Comparison of ENCODE assay signal across 14 cellular contexts in genomic region chr6:117280922-117281321, GRCh38. TPM values are rescaled to one million over a fixed set of nuclear protein-coding genes. Genes with fewer than 3 reads are reported as not detected.
A peak's percentile ranks its signal among the peaks of the same experiment; 100 is the strongest.
DNase-seq lines count a peak whose midpoint lies in the region; FAIRE-seq and TF ChIP-seq lines count a peak whose summit lies in the region.
"Had no signal": no experiment of that assay in that cellular context is flagged by ENCODE, and none has a peak within 500 bp of the region (broad histone marks: within the 10 kb centered on the region; RNA-seq: fewer than 3 reads in every experiment).

No MANE protein-coding gene starts in this region.

- TF ChIP-seq EP300 in SK-N-SH (IDR thresholded peaks at IDR 0.05; ENCODE audit: borderline replicate concordance in 1 of 2, low read depth in 1 of 2, low read length in 1 of 2): no peak

- H3K27me3 ChIP-seq in SK-N-SH (ENCODE audit: insufficient read depth): peaks cover 13% of the 10 kb centered on the region; the same call in 1 of the 2 replicates
- H3K27me3 ChIP-seq in kidney epithelial cell (ENCODE audit: control insufficient read depth, insufficient read depth, low read length): peaks cover under 1% of the 10 kb centered on the region

- no peaks in the 10 kb centered on the region for H4K20me1 ChIP-seq in SK-N-SH (ENCODE audit: insufficient read depth)

- 0% methylated on average over 3 of the region's 3 CpGs for whole genome bisulfite sequencing in SK-N-SH (ENCODE audit: low lambda C conversion rate)

- H3K79me2 ChIP-seq in SK-N-SH (ENCODE audit: insufficient read depth): no peaks in the 10 kb centered on the region

- H3K27ac ChIP-seq in SK-N-SH (ENCODE audit: low read depth in 2 of 2, low read length in 1 of 2): no peak overlapping the region
- H3K27ac ChIP-seq: prostate gland had no signal

- no peak for TF ChIP-seq POLR2A in GM12891 (IDR thresholded peaks at IDR 0.05; ENCODE audit: low read depth, low read length)

- no peaks in the 10 kb centered on the region for H3K9me2 ChIP-seq in SK-N-SH

- no peak for TF ChIP-seq RAD21 in SK-N-SH (IDR thresholded peaks at IDR 0.05; ENCODE audit: low read length)

- no peaks in the 10 kb centered on the region for H3K9me3 ChIP-seq in SK-N-SH
- H3K9me3 ChIP-seq: prostate gland had no signal

- no peaks in the 10 kb centered on the region for H3K4me1 ChIP-seq in SK-N-SH (ENCODE audit: control insufficient read depth in 1 of 2, insufficient read depth in 2 of 2, low read depth in 1 of 2, low read length in 1 of 2)
- H3K4me1 ChIP-seq: prostate gland had no signal

- no peaks in the 10 kb centered on the region for H3F3A ChIP-seq in SK-N-SH (replicated peaks; ENCODE audit: insufficient read depth)

- TF ChIP-seq CTCF in D721Med (IDR thresholded peaks at IDR 0.05; ENCODE audit: insufficient read depth, missing control alignments) (peak; percentile 5), HFF-Myc (IDR thresholded peaks at IDR 0.05; ENCODE audit: low read depth, low read length, missing control alignments) (peak; percentile 37), SK-N-SH (IDR thresholded peaks at IDR 0.05) (peak; percentile 52), kidney epithelial cell (IDR thresholded peaks at IDR 0.05; ENCODE audit: insufficient read depth, low read length, poor library complexity, severe bottlenecking) (peak; percentile 21)

- no peak overlapping the region for H3K9ac ChIP-seq in SK-N-SH

- H3K4me3 ChIP-seq in HFF-Myc (replicated peaks; ENCODE audit: low read depth, low read length) (no peak overlapping the region), SK-N-SH (ENCODE audit: low read depth in 2 of 2, low read length in 1 of 2) (no peak overlapping the region), kidney epithelial cell (ENCODE audit: low read depth, low read length) (no peak overlapping the region)
- H3K4me3 ChIP-seq: prostate gland had no signal

- FAIRE-seq in D721Med (lab: Jason Lieb, UNC) (no peak), GM12891 (lab: Jason Lieb, UNC) (no peak)
- FAIRE-seq: TTC549 had no signal

- no peak overlapping the region for H3K4me2 ChIP-seq in SK-N-SH

- DNase-seq in D721Med (ENCODE audit: insufficient read length, low spot score): no peak
- DNase-seq in HFF-Myc (ENCODE audit: extremely low read depth, low read depth): no peak
- no peak for DNase-seq in SK-N-SH
- no peak for DNase-seq in kidney epithelial cell (ENCODE audit: low read depth)
- DNase-seq in NCI-H2107 (lab: John Stamatoyannopoulos, UW): no peak
- no peak for DNase-seq in COLO668 (lab: John Stamatoyannopoulos, UW; ENCODE audit: unreplicated experiment)
- no peak for DNase-seq in T1000 (lab: John Stamatoyannopoulos, UW)
- no peak for DNase-seq in GM12891 (ENCODE audit: insufficient read length, low spot score)
- DNase-seq: activated naive CD8-positive, alpha-beta T cell treated with anti-CD3 and anti-CD28 coated beads, Interleukin-2, amount 10 ng/mL, durations not matched to agents 7 days and 5 days; effector memory CD4-positive, alpha-beta T cell; midbrain; NCI-H146 had no signal

- H3K36me3 ChIP-seq in SK-N-SH (replicated peaks in 1 of 2; ENCODE audit: control insufficient read depth in 1 of 2, insufficient read depth in 2 of 2, low read length in 1 of 2) (no peaks in the 10 kb centered on the region), kidney epithelial cell (ENCODE audit: control insufficient read depth, insufficient read depth, low read length) (no peaks in the 10 kb centered on the region)
- H3K36me3 ChIP-seq: prostate gland had no signal

- POLR2A ChIA-PET in SK-N-SH (lab: Yijun Ruan, JAX): no interaction called here

- CTCF ChIA-PET in SK-N-SH (lab: Yijun Ruan, JAX): no interaction called here

- H2AFZ ChIP-seq in SK-N-SH (ENCODE audit: low read depth): no peak overlapping the region

TF ChIP-seq in SK-N-SH, 30 proteins besides CTCF, POLR2A, EP300 and RAD21:
- no peak for TF ChIP-seq MXI1 (IDR thresholded peaks at IDR 0.05; ENCODE audit: low read depth, low read length)
- peak; percentile 13; the same call in 1 of the 2 replicates for TF ChIP-seq SMC3 (IDR thresholded peaks at IDR 0.05; ENCODE audit: low read depth, low read length)
TF ChIP-seq in SK-N-SH: peak in this region for 1.

TF ChIP-seq in GM12891, 5 proteins besides CTCF, POLR2A, EP300 and RAD21:
- TF ChIP-seq PAX5 (IDR thresholded peaks at IDR 0.05; ENCODE audit: insufficient read depth, low read length, severe bottlenecking) (no peak), POLR2AphosphoS5 (IDR thresholded peaks at IDR 0.05; ENCODE audit: low read depth, low read length) (no peak), POU2F2 (IDR thresholded peaks at IDR 0.05; ENCODE audit: low read depth, low read length) (no peak), SPI1 (IDR thresholded peaks at IDR 0.05; ENCODE audit: low read depth, low read length) (no peak), TAF1 (IDR thresholded peaks at IDR 0.05; ENCODE audit: low read depth, low read length) (no peak)

RNA-seq across cellular contexts. Expression of gene VGLL2, which starts 15.6 kb away (rescaled TPM):
- 0.02 TPM in 1 of 2 replicates, not detected in the other for polyA plus RNA-seq in SK-N-SH (2012; rRNA removed)
- not detected in 2 replicates for polyA plus RNA-seq in SK-N-SH (2012; cell fraction: cytosol; rRNA removed)
- polyA plus RNA-seq in SK-N-SH (2012; cell fraction: nucleus; rRNA removed): not detected in 2 replicates
- not detected in 2 replicates for total RNA-seq in kidney epithelial cell
- not detected for polyA plus RNA-seq in GM12891 (2012; ENCODE audit: low read depth, missing spikeins)
- total RNA-seq: activated naive CD8-positive, alpha-beta T cell treated with anti-CD3 and anti-CD28 coated beads, Interleukin-2, amount 10 ng/mL, durations not matched to agents 7 days and 5 days had no signal
